Comparison of ENCODE assay signal across 1 cellular context in the genomic region with DNA sequence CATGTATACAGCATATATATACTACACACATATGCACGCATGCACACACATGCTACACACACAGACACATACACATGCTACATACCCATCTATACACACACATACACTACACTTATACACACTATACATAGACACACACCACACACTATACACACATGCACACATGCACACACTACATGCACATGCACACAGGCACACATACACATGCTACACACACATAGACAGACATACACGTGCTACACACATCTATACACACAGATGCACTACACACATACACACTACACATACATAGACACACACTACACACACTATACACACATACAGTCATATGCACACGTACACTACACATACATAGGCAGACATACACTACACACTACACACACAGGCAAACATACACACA.
TF ChIP-seq lines count a peak whose summit lies in the region.

No MANE protein-coding gene starts in this region.

TF ChIP-seq in H1, 55 proteins besides CTCF, POLR2A, EP300 and RAD21 (continued from another document):
- TF ChIP-seq BCL11A (IDR thresholded peaks at IDR 0.05; ENCODE audit: low read depth in 2 of 2, low read length in 2 of 2) = no peak
- TF ChIP-seq GTF2F1 (IDR thresholded peaks at IDR 0.05; ENCODE audit: borderline replicate concordance, low read depth, low read length) = no peak
- TF ChIP-seq SIRT6 (IDR thresholded peaks at IDR 0.05; ENCODE audit: low read length) = no peak
- no peak for TF ChIP-seq NRF1 (IDR thresholded peaks at IDR 0.05; ENCODE audit: low read depth, low read length)
- TF ChIP-seq CBX8 (IDR thresholded peaks at IDR 0.05; ENCODE audit: borderline replicate concordance, low read depth, low read length) = no peak
- TF ChIP-seq TAF7 (optimal IDR thresholded peaks at IDR 0.05; ENCODE audit: borderline replicate concordance, low read depth, low read length) = no peak
- TF ChIP-seq JUND (IDR thresholded peaks at IDR 0.05; ENCODE audit: low read length) = no peak
- no peak for TF ChIP-seq SP2 (IDR thresholded peaks at IDR 0.05; ENCODE audit: low read length)
- TF ChIP-seq POLR2AphosphoS5 (IDR thresholded peaks at IDR 0.05; ENCODE audit: low read depth, low read length) = no peak
- TF ChIP-seq MAFK (IDR thresholded peaks at IDR 0.05; ENCODE audit: low read depth, low read length) = no peak
- no peak for TF ChIP-seq RBBP5 (IDR thresholded peaks at IDR 0.05; ENCODE audit: borderline replicate concordance, low read depth, low read length)
- no peak for TF ChIP-seq BACH1 (IDR thresholded peaks at IDR 0.05; ENCODE audit: low read length)
- TF ChIP-seq EZH2 (IDR thresholded peaks at IDR 0.05; ENCODE audit: low read depth, low read length, severe bottlenecking) = no peak
- TF ChIP-seq, protein P1, sequence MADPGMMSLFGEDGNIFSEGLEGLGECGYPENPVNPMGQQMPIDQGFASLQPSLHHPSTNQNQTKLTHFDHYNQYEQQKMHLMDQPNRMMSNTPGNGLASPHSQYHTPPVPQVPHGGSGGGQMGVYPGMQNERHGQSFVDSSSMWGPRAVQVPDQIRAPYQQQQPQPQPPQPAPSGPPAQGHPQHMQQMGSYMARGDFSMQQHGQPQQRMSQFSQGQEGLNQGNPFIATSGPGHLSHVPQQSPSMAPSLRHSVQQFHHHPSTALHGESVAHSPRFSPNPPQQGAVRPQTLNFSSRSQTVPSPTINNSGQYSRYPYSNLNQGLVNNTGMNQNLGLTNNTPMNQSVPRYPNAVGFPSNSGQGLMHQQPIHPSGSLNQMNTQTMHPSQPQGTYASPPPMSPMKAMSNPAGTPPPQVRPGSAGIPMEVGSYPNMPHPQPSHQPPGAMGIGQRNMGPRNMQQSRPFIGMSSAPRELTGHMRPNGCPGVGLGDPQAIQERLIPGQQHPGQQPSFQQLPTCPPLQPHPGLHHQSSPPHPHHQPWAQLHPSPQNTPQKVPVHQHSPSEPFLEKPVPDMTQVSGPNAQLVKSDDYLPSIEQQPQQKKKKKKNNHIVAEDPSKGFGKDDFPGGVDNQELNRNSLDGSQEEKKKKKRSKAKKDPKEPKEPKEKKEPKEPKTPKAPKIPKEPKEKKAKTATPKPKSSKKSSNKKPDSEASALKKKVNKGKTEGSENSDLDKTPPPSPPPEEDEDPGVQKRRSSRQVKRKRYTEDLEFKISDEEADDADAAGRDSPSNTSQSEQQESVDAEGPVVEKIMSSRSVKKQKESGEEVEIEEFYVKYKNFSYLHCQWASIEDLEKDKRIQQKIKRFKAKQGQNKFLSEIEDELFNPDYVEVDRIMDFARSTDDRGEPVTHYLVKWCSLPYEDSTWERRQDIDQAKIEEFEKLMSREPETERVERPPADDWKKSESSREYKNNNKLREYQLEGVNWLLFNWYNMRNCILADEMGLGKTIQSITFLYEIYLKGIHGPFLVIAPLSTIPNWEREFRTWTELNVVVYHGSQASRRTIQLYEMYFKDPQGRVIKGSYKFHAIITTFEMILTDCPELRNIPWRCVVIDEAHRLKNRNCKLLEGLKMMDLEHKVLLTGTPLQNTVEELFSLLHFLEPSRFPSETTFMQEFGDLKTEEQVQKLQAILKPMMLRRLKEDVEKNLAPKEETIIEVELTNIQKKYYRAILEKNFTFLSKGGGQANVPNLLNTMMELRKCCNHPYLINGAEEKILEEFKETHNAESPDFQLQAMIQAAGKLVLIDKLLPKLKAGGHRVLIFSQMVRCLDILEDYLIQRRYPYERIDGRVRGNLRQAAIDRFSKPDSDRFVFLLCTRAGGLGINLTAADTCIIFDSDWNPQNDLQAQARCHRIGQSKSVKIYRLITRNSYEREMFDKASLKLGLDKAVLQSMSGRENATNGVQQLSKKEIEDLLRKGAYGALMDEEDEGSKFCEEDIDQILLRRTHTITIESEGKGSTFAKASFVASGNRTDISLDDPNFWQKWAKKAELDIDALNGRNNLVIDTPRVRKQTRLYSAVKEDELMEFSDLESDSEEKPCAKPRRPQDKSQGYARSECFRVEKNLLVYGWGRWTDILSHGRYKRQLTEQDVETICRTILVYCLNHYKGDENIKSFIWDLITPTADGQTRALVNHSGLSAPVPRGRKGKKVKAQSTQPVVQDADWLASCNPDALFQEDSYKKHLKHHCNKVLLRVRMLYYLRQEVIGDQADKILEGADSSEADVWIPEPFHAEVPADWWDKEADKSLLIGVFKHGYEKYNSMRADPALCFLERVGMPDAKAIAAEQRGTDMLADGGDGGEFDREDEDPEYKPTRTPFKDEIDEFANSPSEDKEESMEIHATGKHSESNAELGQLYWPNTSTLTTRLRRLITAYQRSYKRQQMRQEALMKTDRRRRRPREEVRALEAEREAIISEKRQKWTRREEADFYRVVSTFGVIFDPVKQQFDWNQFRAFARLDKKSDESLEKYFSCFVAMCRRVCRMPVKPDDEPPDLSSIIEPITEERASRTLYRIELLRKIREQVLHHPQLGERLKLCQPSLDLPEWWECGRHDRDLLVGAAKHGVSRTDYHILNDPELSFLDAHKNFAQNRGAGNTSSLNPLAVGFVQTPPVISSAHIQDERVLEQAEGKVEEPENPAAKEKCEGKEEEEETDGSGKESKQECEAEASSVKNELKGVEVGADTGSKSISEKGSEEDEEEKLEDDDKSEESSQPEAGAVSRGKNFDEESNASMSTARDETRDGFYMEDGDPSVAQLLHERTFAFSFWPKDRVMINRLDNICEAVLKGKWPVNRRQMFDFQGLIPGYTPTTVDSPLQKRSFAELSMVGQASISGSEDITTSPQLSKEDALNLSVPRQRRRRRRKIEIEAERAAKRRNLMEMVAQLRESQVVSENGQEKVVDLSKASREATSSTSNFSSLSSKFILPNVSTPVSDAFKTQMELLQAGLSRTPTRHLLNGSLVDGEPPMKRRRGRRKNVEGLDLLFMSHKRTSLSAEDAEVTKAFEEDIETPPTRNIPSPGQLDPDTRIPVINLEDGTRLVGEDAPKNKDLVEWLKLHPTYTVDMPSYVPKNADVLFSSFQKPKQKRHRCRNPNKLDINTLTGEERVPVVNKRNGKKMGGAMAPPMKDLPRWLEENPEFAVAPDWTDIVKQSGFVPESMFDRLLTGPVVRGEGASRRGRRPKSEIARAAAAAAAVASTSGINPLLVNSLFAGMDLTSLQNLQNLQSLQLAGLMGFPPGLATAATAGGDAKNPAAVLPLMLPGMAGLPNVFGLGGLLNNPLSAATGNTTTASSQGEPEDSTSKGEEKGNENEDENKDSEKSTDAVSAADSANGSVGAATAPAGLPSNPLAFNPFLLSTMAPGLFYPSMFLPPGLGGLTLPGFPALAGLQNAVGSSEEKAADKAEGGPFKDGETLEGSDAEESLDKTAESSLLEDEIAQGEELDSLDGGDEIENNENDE (IDR thresholded peaks at IDR 0.05; ENCODE audit: insufficient replicate concordance, low read length) = no peak
- no peak for TF ChIP-seq KDM4A (IDR thresholded peaks at IDR 0.05; ENCODE audit: low read depth, low read length, severe bottlenecking)
- no peak for TF ChIP-seq SRF (IDR thresholded peaks at IDR 0.05; ENCODE audit: low read depth, low read length)
- TF ChIP-seq RNF2 (IDR thresholded peaks at IDR 0.05; ENCODE audit: borderline replicate concordance, low read depth, low read length, missing control alignments, poor library complexity, severe bottlenecking) = no peak
